In genomic region chr7:153476166-153476565, GRCh38 we compare ENCODE assay signal across 27 cellular contexts.
"Had no signal": no experiment of that assay in that cellular context is flagged by ENCODE, and none has a peak within 500 bp of the region (broad histone marks: within the 10 kb centered on the region; RNA-seq: fewer than 3 reads in every experiment).

No MANE protein-coding gene starts in this region.

- H3K4me3 ChIP-seq: pancreas, prostate gland, right atrium auricular region, right lobe of liver, sigmoid colon, suprapubic skin, testis, tibial artery, transverse colon, upper lobe of right lung, uterus had no signal

- H3K36me3 ChIP-seq: neutrophil, pancreas, prostate gland, right atrium auricular region, right lobe of liver, sigmoid colon, suprapubic skin, tibial artery, transverse colon, upper lobe of right lung, uterus had no signal

- ATAC-seq: naive thymus-derived CD8-positive, alpha-beta T cell; natural killer cell treated with Interleukin-12 subunit alpha and Interleukin-12 subunit beta and Interleukin-15 and Interleukin-18, amount 100 ng/mL, for 72 hours; pancreas; right lobe of liver; stimulated activated memory B cell treated with anti-CD40 and anti-IgM and Interleukin-4, amounts not matched to agents 10 μg/mL and 1 μg/mL and 100 μg/mL, for 72 hours; stimulated activated naive CD8-positive, alpha-beta T cell treated with anti-CD3 and anti-CD28 coated beads, Interleukin-15, amount 100 ng/mL, for 72 hours; stimulated activated naive CD8-positive, alpha-beta T cell treated with anti-CD3 and anti-CD28 coated beads, Interleukin-15, Interleukin-2, amounts not matched to agents 100 U/mL and 50 U/mL, for 24 hours; upper lobe of right lung had no signal

- DNase-seq: naive thymus-derived CD8-positive, alpha-beta T cell; nephron progenitor cell; nucleus accumbens; pancreas; retina; right lobe of liver; sigmoid colon; small intestine; stimulated activated CD4-positive, alpha-beta T cell treated with anti-CD3 and anti-CD28 coated beads, Interleukin-15, amount 100 ng/mL, for 24 hours; stimulated activated CD4-positive, alpha-beta T cell treated with anti-CD3 and anti-CD28 coated beads, Interleukin-2, amount 100 ng/mL, for 24 hours; stimulated activated CD4-positive, alpha-beta T cell treated with anti-CD3 and anti-CD28 coated beads, Interleukin-2, amount 100 ng/mL, for 48 hours; stimulated activated CD4-positive, alpha-beta T cell treated with anti-CD3 and anti-CD28 coated beads, Interleukin-4, amount 100 ng/mL, for 24 hours; stimulated activated naive CD4-positive, alpha-beta T cell; stimulated activated naive CD8-positive, alpha-beta T cell treated with anti-CD3 and anti-CD28 coated beads, Interleukin-15, amount 100 ng/mL, for 72 hours; stimulated activated naive CD8-positive, alpha-beta T cell treated with anti-CD3 and anti-CD28 coated beads, Interleukin-15, Interleukin-2, amounts not matched to agents 100 U/mL and 50 U/mL, for 24 hours; substantia nigra; testis; tibial artery; transverse colon; upper lobe of right lung; uterus had no signal

- H3K4me1 ChIP-seq: pancreas, prostate gland, right atrium auricular region, right lobe of liver, suprapubic skin, tibial artery, transverse colon, upper lobe of right lung, uterus had no signal

- H3K9me3 ChIP-seq: neutrophil, pancreas, prostate gland, right lobe of liver, sigmoid colon, suprapubic skin, testis, transverse colon, upper lobe of right lung had no signal

- H3K27ac ChIP-seq: neutrophil, pancreas, prostate gland, right lobe of liver, sigmoid colon, suprapubic skin, testis, tibial artery, transverse colon, upper lobe of right lung, uterus had no signal

- H3K27me3 ChIP-seq: neutrophil, pancreas, right atrium auricular region, right lobe of liver, sigmoid colon, suprapubic skin, testis, tibial artery, transverse colon, upper lobe of right lung, uterus had no signal
